Comparison of ENCODE assay signal across 1 cellular context in the genomic region with DNA sequence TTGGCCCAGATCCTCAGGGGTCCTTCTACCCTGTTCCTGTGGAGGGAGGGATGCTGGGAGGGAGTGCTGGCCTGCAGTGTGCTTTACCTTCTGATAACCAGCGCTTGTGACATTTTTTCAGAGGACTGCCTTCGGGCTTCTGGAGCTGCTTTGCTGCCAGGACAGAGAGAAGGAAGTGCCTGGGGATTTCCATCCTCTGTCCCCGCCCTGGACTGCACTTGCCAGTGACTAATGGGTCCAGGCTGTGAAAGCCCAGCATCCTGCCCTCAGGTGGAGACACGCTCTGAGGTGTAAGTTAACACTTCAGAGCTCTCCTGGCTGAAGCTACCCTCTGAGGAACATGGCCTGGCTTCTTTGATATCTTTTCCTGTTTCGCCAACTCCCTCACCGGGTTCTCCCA.
TF ChIP-seq lines count a peak whose summit lies in the region.

No MANE protein-coding gene starts in this region.

TF ChIP-seq in GM23338, 12 proteins besides CTCF, POLR2A, EP300 and RAD21 (continued from another document):
- TF ChIP-seq, protein P1, sequence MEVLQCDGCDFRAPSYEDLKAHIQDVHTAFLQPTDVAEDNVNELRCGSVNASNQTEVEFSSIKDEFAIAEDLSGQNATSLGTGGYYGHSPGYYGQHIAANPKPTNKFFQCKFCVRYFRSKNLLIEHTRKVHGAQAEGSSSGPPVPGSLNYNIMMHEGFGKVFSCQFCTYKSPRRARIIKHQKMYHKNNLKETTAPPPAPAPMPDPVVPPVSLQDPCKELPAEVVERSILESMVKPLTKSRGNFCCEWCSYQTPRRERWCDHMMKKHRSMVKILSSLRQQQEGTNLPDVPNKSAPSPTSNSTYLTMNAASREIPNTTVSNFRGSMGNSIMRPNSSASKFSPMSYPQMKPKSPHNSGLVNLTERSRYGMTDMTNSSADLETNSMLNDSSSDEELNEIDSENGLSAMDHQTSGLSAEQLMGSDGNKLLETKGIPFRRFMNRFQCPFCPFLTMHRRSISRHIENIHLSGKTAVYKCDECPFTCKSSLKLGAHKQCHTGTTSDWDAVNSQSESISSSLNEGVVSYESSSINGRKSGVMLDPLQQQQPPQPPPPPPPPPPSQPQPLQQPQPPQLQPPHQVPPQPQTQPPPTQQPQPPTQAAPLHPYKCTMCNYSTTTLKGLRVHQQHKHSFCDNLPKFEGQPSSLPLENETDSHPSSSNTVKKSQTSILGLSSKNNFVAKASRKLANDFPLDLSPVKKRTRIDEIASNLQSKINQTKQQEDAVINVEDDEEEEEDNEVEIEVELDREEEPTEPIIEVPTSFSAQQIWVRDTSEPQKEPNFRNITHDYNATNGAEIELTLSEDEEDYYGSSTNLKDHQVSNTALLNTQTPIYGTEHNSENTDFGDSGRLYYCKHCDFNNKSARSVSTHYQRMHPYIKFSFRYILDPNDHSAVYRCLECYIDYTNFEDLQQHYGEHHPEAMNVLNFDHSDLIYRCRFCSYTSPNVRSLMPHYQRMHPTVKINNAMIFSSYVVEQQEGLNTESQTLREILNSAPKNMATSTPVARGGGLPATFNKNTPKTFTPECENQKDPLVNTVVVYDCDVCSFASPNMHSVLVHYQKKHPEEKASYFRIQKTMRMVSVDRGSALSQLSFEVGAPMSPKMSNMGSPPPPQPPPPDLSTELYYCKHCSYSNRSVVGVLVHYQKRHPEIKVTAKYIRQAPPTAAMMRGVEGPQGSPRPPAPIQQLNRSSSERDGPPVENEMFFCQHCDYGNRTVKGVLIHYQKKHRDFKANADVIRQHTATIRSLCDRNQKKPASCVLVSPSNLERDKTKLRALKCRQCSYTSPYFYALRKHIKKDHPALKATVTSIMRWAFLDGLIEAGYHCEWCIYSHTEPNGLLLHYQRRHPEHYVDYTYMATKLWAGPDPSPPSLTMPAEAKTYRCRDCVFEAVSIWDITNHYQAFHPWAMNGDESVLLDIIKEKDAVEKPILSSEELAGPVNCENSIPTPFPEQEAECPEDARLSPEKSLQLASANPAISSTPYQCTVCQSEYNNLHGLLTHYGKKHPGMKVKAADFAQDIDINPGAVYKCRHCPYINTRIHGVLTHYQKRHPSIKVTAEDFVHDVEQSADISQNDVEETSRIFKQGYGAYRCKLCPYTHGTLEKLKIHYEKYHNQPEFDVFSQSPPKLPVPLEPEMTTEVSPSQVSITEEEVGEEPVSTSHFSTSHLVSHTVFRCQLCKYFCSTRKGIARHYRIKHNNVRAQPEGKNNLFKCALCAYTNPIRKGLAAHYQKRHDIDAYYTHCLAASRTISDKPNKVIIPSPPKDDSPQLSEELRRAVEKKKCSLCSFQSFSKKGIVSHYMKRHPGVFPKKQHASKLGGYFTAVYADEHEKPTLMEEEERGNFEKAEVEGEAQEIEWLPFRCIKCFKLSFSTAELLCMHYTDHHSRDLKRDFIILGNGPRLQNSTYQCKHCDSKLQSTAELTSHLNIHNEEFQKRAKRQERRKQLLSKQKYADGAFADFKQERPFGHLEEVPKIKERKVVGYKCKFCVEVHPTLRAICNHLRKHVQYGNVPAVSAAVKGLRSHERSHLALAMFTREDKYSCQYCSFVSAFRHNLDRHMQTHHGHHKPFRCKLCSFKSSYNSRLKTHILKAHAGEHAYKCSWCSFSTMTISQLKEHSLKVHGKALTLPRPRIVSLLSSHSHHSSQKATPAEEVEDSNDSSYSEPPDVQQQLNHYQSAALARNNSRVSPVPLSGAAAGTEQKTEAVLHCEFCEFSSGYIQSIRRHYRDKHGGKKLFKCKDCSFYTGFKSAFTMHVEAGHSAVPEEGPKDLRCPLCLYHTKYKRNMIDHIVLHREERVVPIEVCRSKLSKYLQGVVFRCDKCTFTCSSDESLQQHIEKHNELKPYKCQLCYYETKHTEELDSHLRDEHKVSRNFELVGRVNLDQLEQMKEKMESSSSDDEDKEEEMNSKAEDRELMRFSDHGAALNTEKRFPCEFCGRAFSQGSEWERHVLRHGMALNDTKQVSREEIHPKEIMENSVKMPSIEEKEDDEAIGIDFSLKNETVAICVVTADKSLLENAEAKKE (CRISPR knock-in tag; IDR thresholded peaks at IDR 0.05), result no peak
- TF ChIP-seq POLR2AphosphoS5 (IDR thresholded peaks at IDR 0.05; ENCODE audit: low read depth), result no peak
- no peak for TF ChIP-seq EZH2 (IDR thresholded peaks at IDR 0.05; ENCODE audit: low read depth, unreplicated experiment)
- TF ChIP-seq CREB1 (CRISPR knock-in tag; IDR thresholded peaks at IDR 0.05; ENCODE audit: low read depth), result no peak
